In the genomic region with DNA sequence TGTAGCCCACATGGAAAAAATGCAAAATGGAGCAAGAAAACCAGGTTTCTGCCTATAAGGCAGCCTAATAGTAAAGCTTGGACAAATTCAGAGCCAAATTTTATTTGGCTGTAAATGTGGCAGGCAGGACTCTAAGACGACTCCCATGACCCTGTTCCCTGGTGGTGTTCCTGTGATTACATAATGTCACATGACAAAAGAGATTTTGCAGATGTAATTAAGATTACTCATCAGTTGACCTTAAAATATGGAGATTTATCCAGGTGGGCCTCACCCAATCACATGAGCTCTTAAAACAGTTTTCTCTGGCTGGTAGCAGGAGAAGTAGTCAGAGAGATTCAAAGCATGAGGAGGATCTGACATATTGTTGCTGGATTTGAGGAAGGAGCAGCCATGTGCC, we compare ENCODE assay signal across 18 cellular contexts.
A peak's percentile ranks its signal among the peaks of the same experiment; 100 is the strongest.
DNase-seq lines count a peak whose midpoint lies in the region; ATAC-seq, FAIRE-seq and TF ChIP-seq lines count a peak whose summit lies in the region.
"Had no signal": no experiment of that assay in that cellular context is flagged by ENCODE, and none has a peak within 500 bp of the region (broad histone marks: within the 10 kb centered on the region; RNA-seq: fewer than 3 reads in every experiment).

No MANE protein-coding gene starts in this region.

- no peak for TF ChIP-seq POLR2A in K562 (conservative IDR thresholded peaks at IDR 0.05)

- in situ Hi-C loops in K562 (cut with MboI): no loop called here

- POLR2A ChIA-PET in K562 (lab: Yijun Ruan, JAX): no interaction called here

- intact Hi-C loops in K562 (cut with micrococcal nuclease): loop anchor here (10.0 kb wide), 1 partner anchor 559 kb away; no protein-coding TSS in a partner anchor
- intact Hi-C loops in mucosa of descending colon (cut with DNase I, micrococcal nuclease): no loop called here
- intact Hi-C loops in upper lobe of right lung (cut with DNase I): no loop called here

- CTCF ChIA-PET in K562 (lab: Yijun Ruan, JAX; ENCODE audit: low intra/inter-chr PET ratio): no interaction called here

- H3K4me1 ChIP-seq in K562 (replicated peaks in 1 of 2; ENCODE audit: control insufficient read depth in 2 of 2, insufficient read depth in 2 of 2, low read length in 2 of 2) (no peaks in the 10 kb centered on the region), mucosa of descending colon (ENCODE audit: low read depth) (no peaks in the 10 kb centered on the region), upper lobe of right lung (no peaks in the 10 kb centered on the region)
- H3K4me1 ChIP-seq: BLaER1 had no signal

- H3K9ac ChIP-seq in K562 (ENCODE audit: insufficient read depth in 1 of 2, low read depth in 2 of 2, low read length in 2 of 2): no peak overlapping the region
- H3K9ac ChIP-seq: BLaER1 had no signal

- ATAC-seq in K562 (no peak), mucosa of descending colon (peak; percentile 42), upper lobe of right lung (no peak), HG02571 (IDR thresholded peaks at IDR 0.05; ENCODE audit: unreplicated experiment) (no peak)
- ATAC-seq: A549 had no signal

- no peaks in the 10 kb centered on the region for H4K20me1 ChIP-seq in K562 (replicated peaks; ENCODE audit: control insufficient read depth, insufficient read depth, low read length)
- H4K20me1 ChIP-seq: BLaER1 had no signal

- no peak for TF ChIP-seq EP300 in K562 (IDR thresholded peaks at IDR 0.05; ENCODE audit: low read length)

- DNase-seq in K562 (ENCODE audit: extremely low read depth in 1 of 4, low spot score in 3 of 4) (no peak), fibroblast of mammary gland (ENCODE audit: low read depth) (peak; percentile 6), mucosa of descending colon (no peak), upper lobe of right lung (no peak), NOMO-1 treated with DMSO at 0.1 percent for 48 hours (lab: John Stamatoyannopoulos, UW; ENCODE audit: unreplicated experiment) (no peak), NCI-H2227 (lab: John Stamatoyannopoulos, UW; ENCODE audit: unreplicated experiment) (no peak)
- no peak for DNase-seq in activated CD8-positive, alpha-beta memory T cell treated with anti-CD3 and anti-CD28 coated beads, Interleukin-2, amount 50 U/mL, for 4 hours
- DNase-seq: AML-193; CD4-positive, CD25-positive, alpha-beta regulatory T cell; DMS53; GF-D8; GOT3; HCEC 1CT; IMR-90; KG1 had no signal

- BruUV-seq in K562 (replicated peaks; lab: Mats Ljungman, UMichigan): no TSS peak

- H3K4me3 ChIP-seq in K562 (no peak overlapping the region), fibroblast of mammary gland (ENCODE audit: control insufficient read depth, low read depth, low read length) (no peak overlapping the region), mucosa of descending colon (no peak overlapping the region), upper lobe of right lung (no peak overlapping the region)
- H3K4me3 ChIP-seq: A549, BLaER1 had no signal

- TF ChIP-seq CTCF in K562 (IDR thresholded peaks at IDR 0.05 in 2 of 3, conservative IDR thresholded peaks at IDR 0.05 in 1 of 3; ENCODE audit: insufficient read depth in 2 of 3, low read depth in 1 of 3, low read length in 3 of 3) (no peak), fibroblast of mammary gland (conservative IDR thresholded peaks at IDR 0.05; ENCODE audit: control insufficient read depth, insufficient read depth, low read depth, low read length) (no peak), mucosa of descending colon (IDR thresholded peaks at IDR 0.05) (no peak), upper lobe of right lung (IDR thresholded peaks at IDR 0.05) (no peak)

- H3K79me2 ChIP-seq in K562 (ENCODE audit: control insufficient read depth, insufficient read depth, low read length): no peaks in the 10 kb centered on the region

- H3K27ac ChIP-seq in K562 (ENCODE audit: extremely low read depth, low read depth, low read length): no peak overlapping the region
- H3K27ac ChIP-seq in upper lobe of right lung: peak overlapping the region; percentile 5
- H3K27ac ChIP-seq: BLaER1 had no signal

- H3K36me3 ChIP-seq in K562 (ENCODE audit: control insufficient read depth, insufficient read depth, low read length) (no peaks in the 10 kb centered on the region), mucosa of descending colon (ENCODE audit: low read depth) (no peaks in the 10 kb centered on the region), upper lobe of right lung (peaks cover 64% of the 10 kb centered on the region)
- H3K36me3 ChIP-seq: BLaER1 had no signal

- 5% methylated on average over 1 of the region's 1 CpG for WGBS in K562 (ENCODE audit: insufficient coverage, low coverage, missing lambda C conversion rate)

- FAIRE-seq in K562 (lab: Jason Lieb, UNC): no peak
- FAIRE-seq: A549 had no signal

- no peak overlapping the region for H2AFZ ChIP-seq in K562 (ENCODE audit: low read depth, low read length)

- TF ChIP-seq RAD21 in K562 (CRISPR knock-in tag; conservative IDR thresholded peaks at IDR 0.05 in 1 of 2, IDR thresholded peaks at IDR 0.05 in 1 of 2): no peak

- H3K9me3 ChIP-seq in K562 (replicated peaks; ENCODE audit: control insufficient read depth, insufficient read depth, low read depth, low read length) (no peaks in the 10 kb centered on the region), mucosa of descending colon (no peaks in the 10 kb centered on the region), upper lobe of right lung (no peaks in the 10 kb centered on the region)
- H3K9me3 ChIP-seq: A549, BLaER1 had no signal

- no peak overlapping the region for H3K4me2 ChIP-seq in K562 (ENCODE audit: insufficient read depth, low read length)
- H3K4me2 ChIP-seq: A549, BLaER1 had no signal

- H3K27me3 ChIP-seq in K562 (ENCODE audit: control insufficient read depth in 2 of 2, insufficient read depth in 2 of 2, low read length in 2 of 2) (peaks cover 0 to 5% of the 10 kb centered on the region in 2 experiments; a peak in 3 of 5 replicates), upper lobe of right lung (no peaks in the 10 kb centered on the region)
- H3K27me3 ChIP-seq: BLaER1 had no signal

- H3K9me1 ChIP-seq in K562 (ENCODE audit: control insufficient read depth, insufficient read depth, low read length): no peaks in the 10 kb centered on the region

TF ChIP-seq in K562, 482 proteins besides CTCF, POLR2A, EP300 and RAD21 (continues in another document):
- TF ChIP-seq, protein P1, sequence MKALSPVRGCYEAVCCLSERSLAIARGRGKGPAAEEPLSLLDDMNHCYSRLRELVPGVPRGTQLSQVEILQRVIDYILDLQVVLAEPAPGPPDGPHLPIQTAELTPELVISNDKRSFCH (CRISPR knock-in tag; IDR thresholded peaks at IDR 0.05): no peak
- TF ChIP-seq, protein P1 (tag; IDR thresholded peaks at IDR 0.05): no peak
- TF ChIP-seq, protein P2, sequence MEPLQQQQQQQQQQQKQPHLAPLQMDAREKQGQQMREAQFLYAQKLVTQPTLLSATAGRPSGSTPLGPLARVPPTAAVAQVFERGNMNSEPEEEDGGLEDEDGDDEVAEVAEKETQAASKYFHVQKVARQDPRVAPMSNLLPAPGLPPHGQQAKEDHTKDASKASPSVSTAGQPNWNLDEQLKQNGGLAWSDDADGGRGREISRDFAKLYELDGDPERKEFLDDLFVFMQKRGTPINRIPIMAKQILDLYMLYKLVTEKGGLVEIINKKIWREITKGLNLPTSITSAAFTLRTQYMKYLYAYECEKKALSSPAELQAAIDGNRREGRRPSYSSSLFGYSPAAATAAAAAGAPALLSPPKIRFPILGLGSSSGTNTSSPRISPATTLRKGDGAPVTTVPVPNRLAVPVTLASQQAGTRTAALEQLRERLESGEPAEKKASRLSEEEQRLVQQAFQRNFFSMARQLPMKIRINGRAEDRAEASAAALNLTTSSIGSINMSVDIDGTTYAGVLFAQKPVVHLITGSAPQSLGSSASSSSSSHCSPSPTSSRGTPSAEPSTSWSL (CRISPR knock-in tag; IDR thresholded peaks at IDR 0.05; ENCODE audit: borderline replicate concordance): no peak
- TF ChIP-seq MTA1 (IDR thresholded peaks at IDR 0.05; ENCODE audit: borderline replicate concordance): no peak
- TF ChIP-seq HNRNPUL1 (IDR thresholded peaks at IDR 0.05; ENCODE audit: low read length): no peak
- no peak for TF ChIP-seq LARP7 (IDR thresholded peaks at IDR 0.05)
- TF ChIP-seq, protein P3, sequence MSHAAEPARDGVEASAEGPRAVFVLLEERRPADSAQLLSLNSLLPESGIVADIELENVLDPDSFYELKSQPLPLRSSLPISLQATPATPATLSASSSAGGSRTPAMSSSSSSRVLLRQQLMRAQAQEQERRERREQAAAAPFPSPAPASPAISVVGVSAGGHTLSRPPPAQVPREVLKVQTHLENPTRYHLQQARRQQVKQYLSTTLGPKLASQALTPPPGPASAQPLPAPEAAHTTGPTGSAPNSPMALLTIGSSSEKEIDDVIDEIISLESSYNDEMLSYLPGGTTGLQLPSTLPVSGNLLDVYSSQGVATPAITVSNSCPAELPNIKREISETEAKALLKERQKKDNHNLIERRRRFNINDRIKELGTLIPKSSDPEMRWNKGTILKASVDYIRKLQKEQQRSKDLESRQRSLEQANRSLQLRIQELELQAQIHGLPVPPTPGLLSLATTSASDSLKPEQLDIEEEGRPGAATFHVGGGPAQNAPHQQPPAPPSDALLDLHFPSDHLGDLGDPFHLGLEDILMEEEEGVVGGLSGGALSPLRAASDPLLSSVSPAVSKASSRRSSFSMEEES (CRISPR knock-in tag; IDR thresholded peaks at IDR 0.05): peak; percentile 64
